8 cellular contexts compared by ENCODE assay signal in the genomic region with DNA sequence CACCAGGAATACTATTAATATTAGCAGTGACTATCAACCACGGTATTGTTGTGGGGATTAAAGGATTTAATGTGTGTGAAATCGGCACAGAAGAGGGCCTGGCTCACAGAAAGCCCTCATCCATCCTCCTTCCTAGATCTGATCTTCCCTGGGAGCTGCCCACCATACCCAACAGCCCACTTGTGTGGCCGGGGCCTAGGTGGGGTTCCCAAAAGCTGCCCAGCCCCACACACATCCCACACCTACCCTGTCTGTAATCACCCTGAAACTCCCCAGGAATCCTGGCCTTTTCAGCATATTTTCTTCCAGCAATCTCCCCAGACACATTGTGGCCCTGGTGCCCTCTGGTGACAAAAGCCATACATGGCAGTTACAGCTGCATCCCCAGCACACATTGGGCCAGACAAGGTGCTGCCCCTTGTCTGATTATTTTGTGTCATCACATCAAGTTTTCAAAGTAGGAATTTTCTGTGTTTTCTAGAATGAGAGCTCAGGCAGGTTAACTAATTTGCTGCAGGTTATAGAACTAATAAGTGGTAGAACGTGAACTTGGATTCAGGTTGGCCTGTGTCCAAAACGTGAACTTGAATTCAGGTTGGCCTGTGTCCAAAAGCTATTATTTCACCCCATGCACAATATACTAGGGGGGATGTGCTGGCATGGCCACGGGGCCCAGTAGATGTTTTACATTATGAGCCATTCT. TPM values are rescaled to one million over a fixed set of nuclear protein-coding genes. Genes with fewer than 3 reads are reported as not detected.
DNase-seq lines count a peak whose midpoint lies in the region; ATAC-seq and TF ChIP-seq lines count a peak whose summit lies in the region.

No MANE protein-coding gene starts in this region.

- H3K27me3 Mint-ChIP-seq in activated B cell treated with CpG ODN at 0.5 μM for 24 hours, result no peaks in the 10 kb centered on the region

- peaks cover 6% of the 10 kb centered on the region for H3K4me1 Mint-ChIP-seq in activated B cell treated with CpG ODN at 0.5 μM for 24 hours

- in situ Hi-C loops in GM13976 (cut with MboI; ENCODE audit: low sequenced_read_pairs, unreplicated experiment), result loop anchor here (5.0 kb wide), 1 partner anchor 34 kb away; no protein-coding TSS in a partner anchor

- CTCF ChIA-PET in activated B cell treated with CpG ODN at 0.5 μM for 24 hours (lab: Charles Lee), result interaction anchor here (0.8 to 5.5 kb wide), 21 partner anchors 9 to 507 kb away, joined by 3 to 150 read pairs (median 4); no protein-coding TSS in a partner anchor

- intact Hi-C loops in activated B cell treated with CpG ODN at 0.5 μM for 24 hours (cut with micrococcal nuclease), result loop anchor here (1.0 to 2.0 kb wide), 4 partner anchors 31 to 810 kb away; no protein-coding TSS in a partner anchor

- no peak overlapping the region for H3K27ac Mint-ChIP-seq in activated B cell treated with CpG ODN at 0.5 μM for 24 hours

- no peaks in the 10 kb centered on the region for H3K36me3 Mint-ChIP-seq in activated B cell treated with CpG ODN at 0.5 μM for 24 hours (ENCODE audit: low read depth)

- H3K4me3 Mint-ChIP-seq in activated B cell treated with CpG ODN at 0.5 μM for 24 hours, result no peak overlapping the region

- peak; percentile 66 for DNase-seq in A172 (ENCODE audit: low spot score)
- peak; percentile 76 for DNase-seq in GM13976 (ENCODE audit: low spot score)
- peak; percentile 88 for DNase-seq in NCI-H2171 treated with DMSO at 0.1 percent for 48 hours (lab: John Stamatoyannopoulos, UW)
- DNase-seq in activated B cell treated with CpG ODN at 0.5 μM for 24 hours, result peak; percentile 50
- DNase-seq in central memory CD4-positive, alpha-beta T cell, result peak; percentile 49
- DNase-seq in kidney tubule cell (ENCODE audit: low spot score), result peak; percentile 73
- DNase-seq in stimulated activated CD4-positive, alpha-beta T cell treated with anti-CD3 and anti-CD28 coated beads, Interleukin-2, amount 100 ng/mL, for 4 hours (ENCODE audit: low read depth), result peak; percentile 55

- ATAC-seq in activated B cell treated with CpG ODN at 0.5 μM for 24 hours (ENCODE audit: low read depth) (peak; percentile 92), HG03025 (IDR thresholded peaks at IDR 0.05; ENCODE audit: low FRiP score, unreplicated experiment) (no peak)

- POLR2A ChIA-PET in activated B cell treated with CpG ODN at 0.5 μM for 24 hours (lab: Charles Lee), result interaction anchor here (0.9 kb wide), 2 partner anchors 30 to 31 kb away, joined by 3 read pairs; no protein-coding TSS in a partner anchor

- TF ChIP-seq CTCF in GM13976 (IDR thresholded peaks at IDR 0.05; ENCODE audit: borderline replicate concordance, control extremely low read depth, extremely low read depth, insufficient read depth, missing control alignments) (peak; percentile 93), activated B cell treated with CpG ODN at 0.5 μM for 24 hours (IDR thresholded peaks at IDR 0.05) (no peak)

- no peaks in the 10 kb centered on the region for H3K9me3 Mint-ChIP-seq in activated B cell treated with CpG ODN at 0.5 μM for 24 hours

RNA-seq across cellular contexts. Expression of a gene that starts 5.3 kb away (rescaled TPM):
- 0.40 and 2.1 TPM in 2 replicates for total RNA-seq in A172 (2014; rRNA removed; shearing (Covaris generic))
- total RNA-seq in activated B cell treated with CpG ODN at 0.5 μM for 24 hours, result 10.3 and 10.4 TPM in 2 replicates

RNA-seq across cellular contexts. Expression of a gene that starts 45.2 kb away (rescaled TPM):
- total RNA-seq in A172 (2014; rRNA removed; shearing (Covaris generic)), result 8.8 and 13.9 TPM in 2 replicates
- 8.1 and 15.1 TPM in 2 replicates for total RNA-seq in activated B cell treated with CpG ODN at 0.5 μM for 24 hours

RNA-seq across cellular contexts. Expression of a gene that starts 57.5 kb away (rescaled TPM):
- total RNA-seq in A172 (2014; rRNA removed; shearing (Covaris generic)), result 71.8 and 114 TPM in 2 replicates
- 8.1 and 8.3 TPM in 2 replicates for total RNA-seq in activated B cell treated with CpG ODN at 0.5 μM for 24 hours
